16 cellular contexts compared by ENCODE assay signal in genomic region chr1:96598416-96599168, GRCh38.
DNase-seq lines count a peak whose midpoint lies in the region; ATAC-seq and TF ChIP-seq lines count a peak whose summit lies in the region.
"Had no signal": no experiment of that assay in that cellular context is flagged by ENCODE, and none has a peak within 500 bp of the region (broad histone marks: within the 10 kb centered on the region; RNA-seq: fewer than 3 reads in every experiment).

No MANE protein-coding gene starts in this region.

- no peak overlapping the region for H3K9ac ChIP-seq in GM23248

- no peak overlapping the region for H3K4me2 ChIP-seq in GM23248 (ENCODE audit: unreplicated experiment)

- peak; percentile 29 for DNase-seq in GM23248
- DNase-seq in dorsolateral prefrontal cortex: peak in 1 of 10 donors; percentile 43
- DNase-seq in gastrocnemius medialis: peak; percentile 52 to 56
- DNase-seq in HFFc6: no peak
- DNase-seq in A673 (ENCODE audit: low spot score): no peak
- DNase-seq in NCI-H82 treated with DMSO at 0.1 percent for 48 hours (lab: John Stamatoyannopoulos, UW; ENCODE audit: unreplicated experiment): no peak
- DNase-seq: activated CD4-positive, CD25-positive, alpha-beta regulatory T cell; activated CD8-positive, alpha-beta memory T cell treated with anti-CD3 and anti-CD28 coated beads, Interleukin-2, amount 50 U/mL, for 48 hours; activated naive CD8-positive, alpha-beta T cell treated with anti-CD3 and anti-CD28 coated beads, Interleukin-2, amount 10 ng/mL, durations not matched to agents 7 days and 5 days; DMS79; effector CD8-positive, alpha-beta T cell; left ventricle myocardium inferior; stimulated activated CD8-positive, alpha-beta memory T cell treated with anti-CD3 and anti-CD28 coated beads, Interleukin-4, amount 100 ng/mL, for 48 hours had no signal

- H3K9me2 ChIP-seq in GM23248 (ENCODE audit: insufficient read depth): no peaks in the 10 kb centered on the region

- H4K20me1 ChIP-seq in GM23248 (ENCODE audit: insufficient read depth): no peaks in the 10 kb centered on the region

- TF ChIP-seq CTCF in dorsolateral prefrontal cortex (IDR thresholded peaks at IDR 0.05 in 54 of 56, conservative IDR thresholded peaks at IDR 0.05 in 2 of 56; ENCODE audit: low read depth in 1 of 56, partially characterized antibody in 56 of 56) (no peak), gastrocnemius medialis (IDR thresholded peaks at IDR 0.05 in 4 of 5, conservative IDR thresholded peaks at IDR 0.05 in 1 of 5) (no peak), HFFc6 (IDR thresholded peaks at IDR 0.05) (no peak), A673 (conservative IDR thresholded peaks at IDR 0.05; ENCODE audit: low read depth, low read length) (no peak)

- POLR2A ChIA-PET in A673 (lab: Charles Lee; ENCODE audit: low non-redundant PET): no interaction called here

- no peak overlapping the region for H3K27ac Mint-ChIP-seq in HFFc6
- H3K27ac Mint-ChIP-seq: activated naive CD8-positive, alpha-beta T cell treated with anti-CD3 and anti-CD28 coated beads, Interleukin-2, amount 10 ng/mL, durations not matched to agents 7 days and 5 days; B cell had no signal

- in situ Hi-C loops in GM23248 (cut with MboI) (no loop called here), gastrocnemius medialis (cut with MboI; ENCODE audit: low sequenced_read_pairs in 4 of 4) (no loop called here)

- H3K79me2 ChIP-seq in GM23248 (ENCODE audit: insufficient read depth): no peaks in the 10 kb centered on the region

- H3K36me3 Mint-ChIP-seq in HFFc6 (ENCODE audit: low read depth): no peaks in the 10 kb centered on the region
- H3K36me3 Mint-ChIP-seq: activated naive CD8-positive, alpha-beta T cell treated with anti-CD3 and anti-CD28 coated beads, Interleukin-2, amount 10 ng/mL, durations not matched to agents 7 days and 5 days had no signal

- no peak overlapping the region for H2AFZ ChIP-seq in GM23248

- H3K27ac ChIP-seq in GM23248 (no peak overlapping the region), dorsolateral prefrontal cortex (peak overlapping the region; percentile 29 to 99 (median 94)), layer of hippocampus (ENCODE audit: low read depth, low read length) (peak overlapping the region; percentile 95), gastrocnemius medialis (peak overlapping the region; percentile 53 to 83 (median 70)), A673 (ENCODE audit: low read depth, low read length, poor library complexity, severe bottlenecking) (no peak overlapping the region)
- H3K27ac ChIP-seq: left ventricle myocardium inferior had no signal

- no peak overlapping the region for H3K4me3 Mint-ChIP-seq in HFFc6
- H3K4me3 Mint-ChIP-seq: activated naive CD8-positive, alpha-beta T cell treated with anti-CD3 and anti-CD28 coated beads, Interleukin-2, amount 10 ng/mL, durations not matched to agents 7 days and 5 days; B cell had no signal

- no peaks in the 10 kb centered on the region for H3K4me1 ChIP-seq in GM23248 (ENCODE audit: insufficient read depth)
- peaks cover 8 to 28% of the 10 kb centered on the region in 2 donors for H3K4me1 ChIP-seq in gastrocnemius medialis
- no peaks in the 10 kb centered on the region for H3K4me1 ChIP-seq in A673 (ENCODE audit: insufficient read depth, low read length, poor library complexity, severe bottlenecking)
- H3K4me1 ChIP-seq: left ventricle myocardium inferior had no signal

- CTCF ChIA-PET in A673 (lab: Charles Lee): no interaction called here

- 58 to 60% methylated on average over 4 of the region's 4 CpGs for WGBS in GM23248 (ENCODE audit: low coverage in 1 of 2, low lambda C conversion rate in 2 of 2, missing lambda C conversion rate in 2 of 2), 2 experiments

- ATAC-seq in gastrocnemius medialis (peak; percentile 100), GM21367 (IDR thresholded peaks at IDR 0.05; ENCODE audit: unreplicated experiment) (no peak)

- no peak overlapping the region for H3K4me3 ChIP-seq in GM23248
- peak overlapping the region in 21 of 59 donors; percentile 2 to 42 (median 20) for H3K4me3 ChIP-seq in dorsolateral prefrontal cortex
- H3K4me3 ChIP-seq in gastrocnemius medialis: no peak overlapping the region
- H3K4me3 ChIP-seq in A673 (ENCODE audit: low read depth, low read length, poor library complexity, severe bottlenecking): no peak overlapping the region
- H3K4me3 ChIP-seq: left ventricle myocardium inferior had no signal

- no peaks in the 10 kb centered on the region for H3F3A ChIP-seq in GM23248 (ENCODE audit: insufficient read depth)

- intact Hi-C loops in dorsolateral prefrontal cortex (cut with DNase I): loop anchor here (5.0 kb wide), 1 partner anchor 124 kb away; the partner anchor contains the start of gene PTBP2 (in 2 of the 2)
- intact Hi-C loops in gastrocnemius medialis (cut with DNase I; ENCODE audit: low total_unique reads): loop anchor here (5.0 kb wide), 1 partner anchor 124 kb away; the partner anchor contains the start of gene PTBP2
- intact Hi-C loops in A673 (cut with micrococcal nuclease; ENCODE audit: unreplicated experiment): no loop called here

- no peaks in the 10 kb centered on the region for H3K4me1 Mint-ChIP-seq in HFFc6 (ENCODE audit: low read depth)
- H3K4me1 Mint-ChIP-seq: activated naive CD8-positive, alpha-beta T cell treated with anti-CD3 and anti-CD28 coated beads, Interleukin-2, amount 10 ng/mL, durations not matched to agents 7 days and 5 days; B cell had no signal

- H3K9me3 ChIP-seq in GM23248 (ENCODE audit: low read depth) (no peaks in the 10 kb centered on the region), gastrocnemius medialis (no peaks in the 10 kb centered on the region), A673 (ENCODE audit: low read depth, low read length, poor library complexity, severe bottlenecking) (no peaks in the 10 kb centered on the region)
- H3K9me3 ChIP-seq: left ventricle myocardium inferior had no signal

- BruUV-seq in A673 (replicated peaks; lab: Mats Ljungman, UMichigan): no TSS peak

- no peak for TF ChIP-seq POLR2A in gastrocnemius medialis (IDR thresholded peaks at IDR 0.05)

- H3K27me3 Mint-ChIP-seq in HFFc6 (ENCODE audit: insufficient read depth): no peaks in the 10 kb centered on the region; the same call in 1 of the 2 replicates
- H3K27me3 Mint-ChIP-seq: activated naive CD8-positive, alpha-beta T cell treated with anti-CD3 and anti-CD28 coated beads, Interleukin-2, amount 10 ng/mL, durations not matched to agents 7 days and 5 days; B cell had no signal

- H3K36me3 ChIP-seq in GM23248 (ENCODE audit: low read depth) (no peaks in the 10 kb centered on the region), gastrocnemius medialis (no peaks in the 10 kb centered on the region), A673 (ENCODE audit: insufficient read depth, low read length, poor library complexity, severe bottlenecking) (no peaks in the 10 kb centered on the region)
- H3K36me3 ChIP-seq: left ventricle myocardium inferior had no signal

- H3K27me3 ChIP-seq in GM23248 (replicated peaks; ENCODE audit: insufficient read depth): no peaks in the 10 kb centered on the region
- H3K27me3 ChIP-seq in dorsolateral prefrontal cortex: no peaks in the 10 kb centered on the region
- no peaks in the 10 kb centered on the region for H3K27me3 ChIP-seq in layer of hippocampus (ENCODE audit: control insufficient read depth, insufficient read depth, low read length)
- no peaks in the 10 kb centered on the region for H3K27me3 ChIP-seq in gastrocnemius medialis
- no peaks in the 10 kb centered on the region for H3K27me3 ChIP-seq in A673 (replicated peaks; ENCODE audit: insufficient read depth, low read depth, low read length, poor library complexity)

- H3K9me3 Mint-ChIP-seq in HFFc6: no peaks in the 10 kb centered on the region
- H3K9me3 Mint-ChIP-seq: activated naive CD8-positive, alpha-beta T cell treated with anti-CD3 and anti-CD28 coated beads, Interleukin-2, amount 10 ng/mL, durations not matched to agents 7 days and 5 days had no signal

Comparison
In these comparisons a context has a peak if more than half of its experiments do, and no peak if none do; other contexts are left out.
1. DNase-seq: peak in GM23248 (single experiment) and gastrocnemius medialis (2 of 2); none in HFFc6 (single experiment), A673 (single experiment) and NCI-H82 treated with DMSO at 0.1 percent for 48 hours (single experiment).
2. H3K27ac ChIP-seq: peak in dorsolateral prefrontal cortex (59 of 59), layer of hippocampus (single experiment) and gastrocnemius medialis (4 of 4); none in GM23248 (single experiment) and A673 (single experiment).